ENCODE assay signal across 9 cellular contexts in genomic region chr2:238098854-238099708, GRCh38. TPM values are rescaled to one million over a fixed set of nuclear protein-coding genes. Genes with fewer than 3 reads are reported as not detected.
DNase-seq lines count a peak whose midpoint lies in the region; ATAC-seq and TF ChIP-seq lines count a peak whose summit lies in the region.
"Had no signal": no experiment of that assay in that cellular context is flagged by ENCODE, and none has a peak within 500 bp of the region (broad histone marks: within the 10 kb centered on the region; RNA-seq: fewer than 3 reads in every experiment).

No MANE protein-coding gene starts in this region.

- CTCF ChIA-PET in activated B cell treated with CpG ODN at 0.5 μM for 24 hours (lab: Charles Lee) = no interaction called here

- WGBS in lower leg skin, 2 donors = 73 to 74% methylated on average over 17 of the region's 17 CpGs

- H3K4me3 Mint-ChIP-seq in activated B cell treated with CpG ODN at 0.5 μM for 24 hours = peak overlapping the region; percentile 72

- peak; percentile 19 for ATAC-seq in GM21786 (IDR thresholded peaks at IDR 0.05; ENCODE audit: unreplicated experiment)
- peak; percentile 49 for ATAC-seq in activated B cell treated with CpG ODN at 0.5 μM for 24 hours (ENCODE audit: low read depth)
- no peak for ATAC-seq in GM21576 (IDR thresholded peaks at IDR 0.05; ENCODE audit: unreplicated experiment)

- peak; percentile 81 for DNase-seq in CD1c-positive myeloid dendritic cell (ENCODE audit: extremely low spot score)
- DNase-seq in activated B cell treated with CpG ODN at 0.5 μM for 24 hours = no peak
- DNase-seq in lower leg skin (ENCODE audit: low spot score in 2 of 2) = peak; percentile 12 to 81
- DNase-seq in H4 (ENCODE audit: low spot score) = no peak
- DNase-seq in GOT3 (lab: John Stamatoyannopoulos, UW) = no peak
- DNase-seq in GF-D8 (lab: John Stamatoyannopoulos, UW) = no peak

- intact Hi-C loops in activated B cell treated with CpG ODN at 0.5 μM for 24 hours (cut with micrococcal nuclease) (loop anchor here (1.0 to 2.0 kb wide), 4 partner anchors 8 to 190 kb away; partner anchors contain the start of genes PER2 and UBE2F), lower leg skin (cut with DNase I; ENCODE audit: low total_unique reads) (no loop called here)

- no peaks in the 10 kb centered on the region for H3K9me3 Mint-ChIP-seq in activated B cell treated with CpG ODN at 0.5 μM for 24 hours

- no peaks in the 10 kb centered on the region for H3K27me3 Mint-ChIP-seq in activated B cell treated with CpG ODN at 0.5 μM for 24 hours

- no peak for TF ChIP-seq POLR2A in lower leg skin (IDR thresholded peaks at IDR 0.05)

- peaks cover 19% of the 10 kb centered on the region for H3K4me1 Mint-ChIP-seq in activated B cell treated with CpG ODN at 0.5 μM for 24 hours

- no peak for TF ChIP-seq CTCF in activated B cell treated with CpG ODN at 0.5 μM for 24 hours (IDR thresholded peaks at IDR 0.05)
- TF ChIP-seq CTCF in lower leg skin (IDR thresholded peaks at IDR 0.05) = no peak

- H3K27ac Mint-ChIP-seq in activated B cell treated with CpG ODN at 0.5 μM for 24 hours = peak overlapping the region; percentile 76

- peaks cover 7% of the 10 kb centered on the region for H3K36me3 Mint-ChIP-seq in activated B cell treated with CpG ODN at 0.5 μM for 24 hours (ENCODE audit: low read depth)

- POLR2A ChIA-PET in activated B cell treated with CpG ODN at 0.5 μM for 24 hours (lab: Charles Lee) = interaction anchor here (0.6 to 2.0 kb wide), 3 partner anchors 9 to 1865 kb away, joined by 3 to 7 read pairs (median 3); partner anchors contain the start of gene SCLY

- no peak overlapping the region for H3K4me3 ChIP-seq in lower leg skin (ENCODE audit: low read depth, poor library complexity, severe bottlenecking)

RNA-seq across cellular contexts. Expression of gene ESPNL, which starts 1.1 kb away (rescaled TPM):
- total RNA-seq in activated B cell treated with CpG ODN at 0.5 μM for 24 hours (0.27 and 0.42 TPM in 2 replicates), lower leg skin (under 1 TPM in 2 of 4 donors, not detected in 2; 0.13 to 0.29 TPM)
- total RNA-seq in H4 (2014; rRNA removed; shearing (Covaris generic)) = not detected in 2 replicates
- total RNA-seq: aorta had no signal

RNA-seq across cellular contexts. Expression of gene SCLY, which starts 38.3 kb away (rescaled TPM):
- total RNA-seq in activated B cell treated with CpG ODN at 0.5 μM for 24 hours (24.1 and 26.9 TPM in 2 replicates), lower leg skin (10 to 100 TPM in 1 of 4 donors, 1 to 10 TPM in 3; 2.4 to 12.1 (median 8.2) TPM)
- 19.6 and 20.5 TPM in 2 replicates for total RNA-seq in H4 (2014; rRNA removed; shearing (Covaris generic))

RNA-seq across cellular contexts. Expression of gene KLHL30, which starts 39.4 kb away (rescaled TPM):
- not detected in 2 replicates for total RNA-seq in activated B cell treated with CpG ODN at 0.5 μM for 24 hours
- under 1 TPM; 0.13 to 0.64 (median 0.34) TPM for total RNA-seq in lower leg skin
- not detected in 2 replicates for total RNA-seq in H4 (2014; rRNA removed; shearing (Covaris generic))

RNA-seq across cellular contexts. Expression of gene ERFE, which starts 59.7 kb away (rescaled TPM):
- total RNA-seq in activated B cell treated with CpG ODN at 0.5 μM for 24 hours (not detected in 2 replicates), lower leg skin (not detected)
- total RNA-seq in H4 (2014; rRNA removed; shearing (Covaris generic)) = 4.3 and 6.2 TPM in 2 replicates

Comparison
In these comparisons a context has a peak if more than half of its experiments do, and no peak if none do; other contexts are left out.
1. DNase-seq: peak in CD1c-positive myeloid dendritic cell (single experiment) and lower leg skin (2 of 2); none in activated B cell treated with CpG ODN at 0.5 μM for 24 hours (single experiment), H4 (single experiment), GOT3 (single experiment) and GF-D8 (single experiment).